ENCODE assay signal across 28 cellular contexts in the genomic region with DNA sequence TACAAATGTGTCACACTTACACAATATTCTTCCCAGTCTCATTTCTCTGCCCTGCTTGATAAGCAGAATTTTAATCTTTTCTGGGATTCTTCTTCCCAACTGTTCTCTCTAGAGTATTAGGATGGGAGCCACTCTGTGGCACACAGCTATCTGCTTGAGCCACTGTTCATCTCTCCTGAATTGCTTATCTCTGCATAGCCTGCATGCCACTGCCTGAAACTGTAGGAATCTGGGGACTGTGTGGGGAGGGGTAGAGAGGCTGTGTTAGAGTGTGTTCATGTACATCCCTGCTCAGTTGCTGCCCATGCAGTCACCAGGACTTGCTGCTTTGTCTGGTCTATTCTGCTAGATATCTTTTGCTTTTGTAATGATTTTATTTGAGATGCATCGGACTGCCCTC. TPM values are rescaled to one million over a fixed set of nuclear protein-coding genes. Genes with fewer than 3 reads are reported as not detected.
DNase-seq lines count a peak whose midpoint lies in the region; ATAC-seq and TF ChIP-seq lines count a peak whose summit lies in the region.
"Had no signal": no experiment of that assay in that cellular context is flagged by ENCODE, and none has a peak within 500 bp of the region (broad histone marks: within the 10 kb centered on the region; RNA-seq: fewer than 3 reads in every experiment).

No MANE protein-coding gene starts in this region.

- H3K36me3 Mint-ChIP-seq in activated T-cell treated with anti-CD3 and anti-CD28 coated beads, Interleukin-2, amount 50 U/mL, for 4 hours (ENCODE audit: insufficient read depth) = no peaks in the 10 kb centered on the region
- H3K36me3 Mint-ChIP-seq: CD14-positive monocyte; CD4-positive, alpha-beta memory T cell; CD4-positive, CD25-positive, alpha-beta regulatory T cell; CD8-positive, alpha-beta memory T cell had no signal

- no peak overlapping the region for H3K4me2 ChIP-seq in SK-N-SH
- H3K4me2 ChIP-seq: BLaER1 had no signal

- TF ChIP-seq RAD21 in SK-N-SH (IDR thresholded peaks at IDR 0.05; ENCODE audit: low read length) = no peak

- H3K9me3 ChIP-seq in SK-N-SH (no peaks in the 10 kb centered on the region), RWPE2 (ENCODE audit: severe bottlenecking) (no peaks in the 10 kb centered on the region)
- H3K9me3 ChIP-seq: BE2C, BLaER1 had no signal

- H2AFZ ChIP-seq in SK-N-SH (ENCODE audit: low read depth) = no peak overlapping the region

- H3K4me1 Mint-ChIP-seq in activated T-cell treated with anti-CD3 and anti-CD28 coated beads, Interleukin-2, amount 50 U/mL, for 4 hours (ENCODE audit: low read depth) = no peaks in the 10 kb centered on the region
- H3K4me1 Mint-ChIP-seq: CD14-positive monocyte; CD4-positive, alpha-beta memory T cell; CD4-positive, CD25-positive, alpha-beta regulatory T cell; CD8-positive, alpha-beta memory T cell had no signal

- no peaks in the 10 kb centered on the region for H3K79me2 ChIP-seq in SK-N-SH (ENCODE audit: insufficient read depth)

- TF ChIP-seq CTCF in SK-N-SH (IDR thresholded peaks at IDR 0.05) (no peak), RWPE2 (IDR thresholded peaks at IDR 0.05; ENCODE audit: poor library complexity, severe bottlenecking) (no peak)

- no peaks in the 10 kb centered on the region for H3K9me2 ChIP-seq in SK-N-SH

- POLR2A ChIA-PET in SK-N-SH (lab: Yijun Ruan, JAX) = no interaction called here

- TF ChIP-seq EP300 in SK-N-SH (IDR thresholded peaks at IDR 0.05; ENCODE audit: borderline replicate concordance in 1 of 2, low read depth in 1 of 2, low read length in 1 of 2) = no peak

- H3K4me1 ChIP-seq in SK-N-SH (ENCODE audit: control insufficient read depth in 1 of 2, insufficient read depth in 2 of 2, low read depth in 1 of 2, low read length in 1 of 2) = peaks cover 0 to 5% of the 10 kb centered on the region in 2 experiments; a peak in 2 of 4 replicates
- peaks cover under 1% of the 10 kb centered on the region for H3K4me1 ChIP-seq in RWPE2 (ENCODE audit: insufficient read depth, poor library complexity, severe bottlenecking)
- H3K4me1 ChIP-seq: BE2C, BLaER1 had no signal

- no peak overlapping the region for H3K9ac ChIP-seq in SK-N-SH
- H3K9ac ChIP-seq: BLaER1 had no signal

- 35% methylated on average over 1 of the region's 1 CpG for WGBS in SK-N-SH (ENCODE audit: low lambda C conversion rate)

- no peaks in the 10 kb centered on the region for H3K36me3 ChIP-seq in SK-N-SH (replicated peaks in 1 of 2; ENCODE audit: control insufficient read depth in 1 of 2, insufficient read depth in 2 of 2, low read length in 1 of 2)
- H3K36me3 ChIP-seq in RWPE2 (ENCODE audit: low read depth) = no peaks in the 10 kb centered on the region
- H3K36me3 ChIP-seq: BE2C, BLaER1 had no signal

- H3K27me3 ChIP-seq in SK-N-SH (ENCODE audit: insufficient read depth) (no peaks in the 10 kb centered on the region), RWPE2 (ENCODE audit: insufficient read depth, poor library complexity, severe bottlenecking) (peaks cover 4% of the 10 kb centered on the region)
- H3K27me3 ChIP-seq: BLaER1 had no signal

- DNase-seq in SK-N-SH (peak; percentile 14), RWPE2 (ENCODE audit: low spot score) (no peak), NCI-H446 treated with DMSO at 0.1 percent for 48 hours (lab: John Stamatoyannopoulos, UW) (no peak)
- DNase-seq in activated T-cell treated with anti-CD3 and anti-CD28 coated beads, Interleukin-2, amount 50 U/mL, for 4 hours = no peak
- DNase-seq: ACHN; BE2C; C1 segment of cervical spinal cord; CD4-positive, alpha-beta memory T cell; CD4-positive, CD25-positive, alpha-beta regulatory T cell; CD8-positive, alpha-beta memory T cell; COR-L47; DMS 273 treated with DMSO at 0.1 percent for 48 hours; DMS153; DMS53; DMS79; DND-41; EL; GDM1 had no signal

- H3K9me3 Mint-ChIP-seq in activated T-cell treated with anti-CD3 and anti-CD28 coated beads, Interleukin-2, amount 50 U/mL, for 4 hours = no peaks in the 10 kb centered on the region

- CTCF ChIA-PET in SK-N-SH (lab: Yijun Ruan, JAX) = no interaction called here

- no peak for ATAC-seq in SK-N-SH treated with all-trans-retinoic acid at 6 μM for 48 hours
- peak; percentile 25; the same call in 1 of the 3 replicates for ATAC-seq in RWPE2 (ENCODE audit: low read depth)
- ATAC-seq in activated T-cell treated with anti-CD3 and anti-CD28 coated beads, Interleukin-2, amount 50 U/mL, for 4 hours = no peak
- ATAC-seq: GM12878 had no signal

- H3K27ac ChIP-seq in SK-N-SH (ENCODE audit: low read depth in 2 of 2, low read length in 1 of 2) (no peak overlapping the region), RWPE2 (ENCODE audit: poor library complexity, severe bottlenecking) (no peak overlapping the region)
- H3K27ac ChIP-seq: 22Rv1, BLaER1 had no signal

- H4K20me1 ChIP-seq in SK-N-SH (ENCODE audit: insufficient read depth) = no peaks in the 10 kb centered on the region
- H4K20me1 ChIP-seq: BLaER1 had no signal

- H3K27me3 Mint-ChIP-seq in activated T-cell treated with anti-CD3 and anti-CD28 coated beads, Interleukin-2, amount 50 U/mL, for 4 hours (ENCODE audit: low read depth) = peaks cover 26% of the 10 kb centered on the region

- no peaks in the 10 kb centered on the region for H3F3A ChIP-seq in SK-N-SH (replicated peaks; ENCODE audit: insufficient read depth)

- H3K4me3 Mint-ChIP-seq in activated T-cell treated with anti-CD3 and anti-CD28 coated beads, Interleukin-2, amount 50 U/mL, for 4 hours = no peak overlapping the region
- H3K4me3 Mint-ChIP-seq: CD14-positive monocyte; CD4-positive, alpha-beta memory T cell; CD4-positive, CD25-positive, alpha-beta regulatory T cell; CD8-positive, alpha-beta memory T cell had no signal

- H3K4me3 ChIP-seq in SK-N-SH (ENCODE audit: low read depth in 2 of 2, low read length in 1 of 2) (no peak overlapping the region), RWPE2 (ENCODE audit: severe bottlenecking) (no peak overlapping the region)
- H3K4me3 ChIP-seq: BLaER1, GM12878 had no signal

TF ChIP-seq in SK-N-SH, 30 proteins besides CTCF, POLR2A, EP300 and RAD21 (continues in another document):
- TF ChIP-seq, protein P1, sequence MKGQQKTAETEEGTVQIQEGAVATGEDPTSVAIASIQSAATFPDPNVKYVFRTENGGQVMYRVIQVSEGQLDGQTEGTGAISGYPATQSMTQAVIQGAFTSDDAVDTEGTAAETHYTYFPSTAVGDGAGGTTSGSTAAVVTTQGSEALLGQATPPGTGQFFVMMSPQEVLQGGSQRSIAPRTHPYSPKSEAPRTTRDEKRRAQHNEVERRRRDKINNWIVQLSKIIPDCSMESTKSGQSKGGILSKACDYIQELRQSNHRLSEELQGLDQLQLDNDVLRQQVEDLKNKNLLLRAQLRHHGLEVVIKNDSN (IDR thresholded peaks at IDR 0.05; ENCODE audit: borderline replicate concordance, low read depth) = no peak
- TF ChIP-seq, protein P2, sequence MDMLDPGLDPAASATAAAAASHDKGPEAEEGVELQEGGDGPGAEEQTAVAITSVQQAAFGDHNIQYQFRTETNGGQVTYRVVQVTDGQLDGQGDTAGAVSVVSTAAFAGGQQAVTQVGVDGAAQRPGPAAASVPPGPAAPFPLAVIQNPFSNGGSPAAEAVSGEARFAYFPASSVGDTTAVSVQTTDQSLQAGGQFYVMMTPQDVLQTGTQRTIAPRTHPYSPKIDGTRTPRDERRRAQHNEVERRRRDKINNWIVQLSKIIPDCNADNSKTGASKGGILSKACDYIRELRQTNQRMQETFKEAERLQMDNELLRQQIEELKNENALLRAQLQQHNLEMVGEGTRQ (IDR thresholded peaks at IDR 0.05; ENCODE audit: borderline replicate concordance, low read depth, low read length) = no peak
- TF ChIP-seq, protein P3, sequence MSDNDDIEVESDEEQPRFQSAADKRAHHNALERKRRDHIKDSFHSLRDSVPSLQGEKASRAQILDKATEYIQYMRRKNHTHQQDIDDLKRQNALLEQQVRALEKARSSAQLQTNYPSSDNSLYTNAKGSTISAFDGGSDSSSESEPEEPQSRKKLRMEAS (IDR thresholded peaks at IDR 0.05; ENCODE audit: low read depth) = no peak
- TF ChIP-seq FOXM1 (IDR thresholded peaks at IDR 0.05; ENCODE audit: low read depth) (no peak), TEAD4 (IDR thresholded peaks at IDR 0.05; ENCODE audit: borderline replicate concordance, insufficient read depth) (no peak), GATA2 (CRISPR knock-in tag; IDR thresholded peaks at IDR 0.05) (peak; percentile 43; the same call in 1 of the 2 replicates)

TF ChIP-seq in SK-N-SH treated with all-trans-retinoic acid at 6 μM for 48 hours, 23 proteins besides CTCF, POLR2A, EP300 and RAD21 (continues in another document):
- no peak for TF ChIP-seq CSRNP3 (CRISPR knock-in tag; IDR thresholded peaks at IDR 0.05)
- no peak for TF ChIP-seq GLIS3 (CRISPR knock-in tag; IDR thresholded peaks at IDR 0.05)

RNA-seq across cellular contexts. Expression of gene OR4F6, which starts 2.3 kb away (rescaled TPM):
- polyA plus RNA-seq in SK-N-SH (2012; rRNA removed) = not detected in 2 replicates
- not detected in 2 replicates for polyA plus RNA-seq in SK-N-SH (2012; cell fraction: cytosol; rRNA removed)
- not detected in 2 replicates for polyA plus RNA-seq in SK-N-SH (2012; cell fraction: nucleus; rRNA removed)
- total RNA-seq in activated T-cell treated with anti-CD3 and anti-CD28 coated beads, Interleukin-2, amount 50 U/mL, for 4 hours = not detected
- total RNA-seq: A172; A673; CD4-positive, alpha-beta memory T cell; CD4-positive, CD25-positive, alpha-beta regulatory T cell; CD8-positive, alpha-beta memory T cell; Daoy; G401; GM12878 had no signal
- polyA plus RNA-seq: AG04450; CD14-positive monocyte; CD4-positive, alpha-beta memory T cell; CD4-positive, CD25-positive, alpha-beta regulatory T cell; CD8-positive, alpha-beta memory T cell; GM12878 had no signal

RNA-seq across cellular contexts. Expression of gene OR4F15, which starts 11.0 kb away (rescaled TPM):
- polyA plus RNA-seq in SK-N-SH (2012; rRNA removed) = not detected in 2 replicates
- 0.03 TPM in 1 of 2 replicates, not detected in the other for polyA plus RNA-seq in SK-N-SH (2012; cell fraction: cytosol; rRNA removed)
- 0.11 TPM in 1 of 2 replicates, not detected in the other for polyA plus RNA-seq in SK-N-SH (2012; cell fraction: nucleus; rRNA removed)
- total RNA-seq in activated T-cell treated with anti-CD3 and anti-CD28 coated beads, Interleukin-2, amount 50 U/mL, for 4 hours = not detected
- total RNA-seq: A172; A673; CD4-positive, alpha-beta memory T cell; CD4-positive, CD25-positive, alpha-beta regulatory T cell; CD8-positive, alpha-beta memory T cell; Daoy; G401; GM12878 had no signal
- polyA plus RNA-seq: CD14-positive monocyte; CD4-positive, alpha-beta memory T cell; CD4-positive, CD25-positive, alpha-beta regulatory T cell; CD8-positive, alpha-beta memory T cell; GM12878 had no signal
